1 cellular context compared by ENCODE assay signal in the genomic region with DNA sequence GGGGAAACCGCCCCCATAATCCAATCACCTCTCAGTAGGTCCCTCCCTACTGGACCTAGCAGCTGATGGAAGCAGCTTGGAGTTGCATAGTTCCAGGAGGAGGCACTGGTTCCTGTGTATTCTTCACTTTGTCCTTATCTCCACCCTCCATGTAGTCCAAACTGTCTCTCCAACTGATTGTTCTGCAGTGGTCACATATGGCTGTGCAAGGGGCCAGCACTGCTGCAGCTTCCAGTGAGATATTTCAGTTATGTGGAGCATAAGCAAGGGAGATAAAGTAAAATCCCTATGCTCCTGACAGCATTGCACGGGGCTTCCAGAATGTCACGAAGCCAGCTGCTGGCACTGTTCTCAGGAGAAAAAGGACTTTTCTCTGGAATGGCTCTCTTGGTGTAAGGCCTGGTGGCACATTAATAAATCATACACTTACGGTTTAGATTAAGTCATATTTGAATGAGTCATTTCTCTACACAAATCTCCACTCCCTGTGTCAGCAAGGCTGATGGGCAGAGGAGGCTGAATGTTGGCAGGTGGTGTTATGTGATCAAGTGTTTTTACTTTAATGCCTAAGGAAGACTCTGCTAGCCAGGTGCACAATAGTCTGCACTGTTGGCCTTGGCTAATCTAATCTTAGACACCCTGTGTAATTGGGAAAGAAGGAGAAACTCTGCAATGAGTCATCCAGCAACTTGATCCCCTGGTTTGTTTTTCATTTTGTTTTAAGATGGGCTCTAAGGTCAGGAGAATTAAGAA.
A peak's percentile ranks its signal among the peaks of the same experiment; 100 is the strongest.
TF ChIP-seq lines count a peak whose summit lies in the region.

No MANE protein-coding gene starts in this region.

TF ChIP-seq in HEK293, 187 proteins besides CTCF, POLR2A, EP300 and RAD21 (continued from another document and continues in another):
- TF ChIP-seq, protein P1, sequence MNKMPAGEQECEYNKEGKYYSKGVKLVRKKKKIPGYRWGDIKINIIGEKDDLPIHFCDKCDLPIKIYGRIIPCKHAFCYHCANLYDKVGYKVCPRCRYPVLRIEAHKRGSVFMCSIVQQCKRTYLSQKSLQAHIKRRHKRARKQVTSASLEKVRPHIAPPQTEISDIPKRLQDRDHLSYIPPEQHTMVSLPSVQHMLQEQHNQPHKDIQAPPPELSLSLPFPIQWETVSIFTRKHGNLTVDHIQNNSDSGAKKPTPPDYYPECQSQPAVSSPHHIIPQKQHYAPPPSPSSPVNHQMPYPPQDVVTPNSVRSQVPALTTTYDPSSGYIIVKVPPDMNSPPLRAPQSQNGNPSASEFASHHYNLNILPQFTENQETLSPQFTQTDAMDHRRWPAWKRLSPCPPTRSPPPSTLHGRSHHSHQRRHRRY (tag by site-specific recombination; IDR thresholded peaks at IDR 0.05): no peak
- peak; percentile 38; the same call in 1 of the 2 replicates for TF ChIP-seq OVOL3 (tag by site-specific recombination; IDR thresholded peaks at IDR 0.05)
- 0 out of 2 replicates have a peak, but pooled peaks have one; percentile 12 for TF ChIP-seq SP2 (tag by site-specific recombination; IDR thresholded peaks at IDR 0.05)
- TF ChIP-seq, protein P2, sequence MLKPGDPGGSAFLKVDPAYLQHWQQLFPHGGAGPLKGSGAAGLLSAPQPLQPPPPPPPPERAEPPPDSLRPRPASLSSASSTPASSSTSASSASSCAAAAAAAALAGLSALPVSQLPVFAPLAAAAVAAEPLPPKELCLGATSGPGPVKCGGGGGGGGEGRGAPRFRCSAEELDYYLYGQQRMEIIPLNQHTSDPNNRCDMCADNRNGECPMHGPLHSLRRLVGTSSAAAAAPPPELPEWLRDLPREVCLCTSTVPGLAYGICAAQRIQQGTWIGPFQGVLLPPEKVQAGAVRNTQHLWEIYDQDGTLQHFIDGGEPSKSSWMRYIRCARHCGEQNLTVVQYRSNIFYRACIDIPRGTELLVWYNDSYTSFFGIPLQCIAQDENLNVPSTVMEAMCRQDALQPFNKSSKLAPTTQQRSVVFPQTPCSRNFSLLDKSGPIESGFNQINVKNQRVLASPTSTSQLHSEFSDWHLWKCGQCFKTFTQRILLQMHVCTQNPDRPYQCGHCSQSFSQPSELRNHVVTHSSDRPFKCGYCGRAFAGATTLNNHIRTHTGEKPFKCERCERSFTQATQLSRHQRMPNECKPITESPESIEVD (tag by site-specific recombination; IDR thresholded peaks at IDR 0.05): peak; percentile 91
- TF ChIP-seq ZBTB20 (tag by site-specific recombination; IDR thresholded peaks at IDR 0.05): 0 out of 2 replicates have a peak, but pooled peaks have one; percentile 22
- TF ChIP-seq ZNF48 (tag by site-specific recombination; IDR thresholded peaks at IDR 0.05): no peak
- no peak for TF ChIP-seq HOXA7 (CRISPR knock-in tag; IDR thresholded peaks at IDR 0.05; ENCODE audit: borderline replicate concordance)
- TF ChIP-seq ZNF394 (tag by site-specific recombination; IDR thresholded peaks at IDR 0.05; ENCODE audit: borderline replicate concordance): peak; percentile 70; the same call in 1 of the 2 replicates
- no peak for TF ChIP-seq GLIS2 (tag by site-specific recombination; IDR thresholded peaks at IDR 0.05)
- TF ChIP-seq ZNF843 (tag by site-specific recombination; IDR thresholded peaks at IDR 0.05): peak; percentile 88
- TF ChIP-seq, protein P3, sequence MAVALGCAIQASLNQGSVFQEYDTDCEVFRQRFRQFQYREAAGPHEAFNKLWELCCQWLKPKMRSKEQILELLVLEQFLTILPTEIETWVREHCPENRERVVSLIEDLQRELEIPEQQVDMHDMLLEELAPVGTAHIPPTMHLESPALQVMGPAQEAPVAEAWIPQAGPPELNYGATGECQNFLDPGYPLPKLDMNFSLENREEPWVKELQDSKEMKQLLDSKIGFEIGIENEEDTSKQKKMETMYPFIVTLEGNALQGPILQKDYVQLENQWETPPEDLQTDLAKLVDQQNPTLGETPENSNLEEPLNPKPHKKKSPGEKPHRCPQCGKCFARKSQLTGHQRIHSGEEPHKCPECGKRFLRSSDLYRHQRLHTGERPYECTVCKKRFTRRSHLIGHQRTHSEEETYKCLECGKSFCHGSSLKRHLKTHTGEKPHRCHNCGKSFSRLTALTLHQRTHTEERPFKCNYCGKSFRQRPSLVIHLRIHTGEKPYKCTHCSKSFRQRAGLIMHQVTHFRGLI (tag by site-specific recombination; IDR thresholded peaks at IDR 0.05): peak; percentile 84
- no peak for TF ChIP-seq ZNF311 (tag by site-specific recombination; IDR thresholded peaks at IDR 0.05; ENCODE audit: borderline replicate concordance)
- TF ChIP-seq KLF8 (tag by site-specific recombination; IDR thresholded peaks at IDR 0.05): peak; percentile 80
- TF ChIP-seq ZSCAN23 (tag by site-specific recombination; IDR thresholded peaks at IDR 0.05): no peak
- TF ChIP-seq KLF1 (tag by site-specific recombination; IDR thresholded peaks at IDR 0.05): no peak
- TF ChIP-seq, protein P4, sequence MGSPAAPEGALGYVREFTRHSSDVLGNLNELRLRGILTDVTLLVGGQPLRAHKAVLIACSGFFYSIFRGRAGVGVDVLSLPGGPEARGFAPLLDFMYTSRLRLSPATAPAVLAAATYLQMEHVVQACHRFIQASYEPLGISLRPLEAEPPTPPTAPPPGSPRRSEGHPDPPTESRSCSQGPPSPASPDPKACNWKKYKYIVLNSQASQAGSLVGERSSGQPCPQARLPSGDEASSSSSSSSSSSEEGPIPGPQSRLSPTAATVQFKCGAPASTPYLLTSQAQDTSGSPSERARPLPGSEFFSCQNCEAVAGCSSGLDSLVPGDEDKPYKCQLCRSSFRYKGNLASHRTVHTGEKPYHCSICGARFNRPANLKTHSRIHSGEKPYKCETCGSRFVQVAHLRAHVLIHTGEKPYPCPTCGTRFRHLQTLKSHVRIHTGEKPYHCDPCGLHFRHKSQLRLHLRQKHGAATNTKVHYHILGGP (tag by site-specific recombination; IDR thresholded peaks at IDR 0.05): no peak
- TF ChIP-seq ZFP37 (tag by site-specific recombination; IDR thresholded peaks at IDR 0.05): peak; percentile 44; the same call in 1 of the 2 replicates
- TF ChIP-seq ZFHX2 (tag by site-specific recombination; conservative IDR thresholded peaks at IDR 0.05): no peak
- no peak for TF ChIP-seq ZNF555 (tag by site-specific recombination; conservative IDR thresholded peaks at IDR 0.05)
- no peak for TF ChIP-seq ZNF169 (tag by site-specific recombination; IDR thresholded peaks at IDR 0.05)
- TF ChIP-seq, protein P5, sequence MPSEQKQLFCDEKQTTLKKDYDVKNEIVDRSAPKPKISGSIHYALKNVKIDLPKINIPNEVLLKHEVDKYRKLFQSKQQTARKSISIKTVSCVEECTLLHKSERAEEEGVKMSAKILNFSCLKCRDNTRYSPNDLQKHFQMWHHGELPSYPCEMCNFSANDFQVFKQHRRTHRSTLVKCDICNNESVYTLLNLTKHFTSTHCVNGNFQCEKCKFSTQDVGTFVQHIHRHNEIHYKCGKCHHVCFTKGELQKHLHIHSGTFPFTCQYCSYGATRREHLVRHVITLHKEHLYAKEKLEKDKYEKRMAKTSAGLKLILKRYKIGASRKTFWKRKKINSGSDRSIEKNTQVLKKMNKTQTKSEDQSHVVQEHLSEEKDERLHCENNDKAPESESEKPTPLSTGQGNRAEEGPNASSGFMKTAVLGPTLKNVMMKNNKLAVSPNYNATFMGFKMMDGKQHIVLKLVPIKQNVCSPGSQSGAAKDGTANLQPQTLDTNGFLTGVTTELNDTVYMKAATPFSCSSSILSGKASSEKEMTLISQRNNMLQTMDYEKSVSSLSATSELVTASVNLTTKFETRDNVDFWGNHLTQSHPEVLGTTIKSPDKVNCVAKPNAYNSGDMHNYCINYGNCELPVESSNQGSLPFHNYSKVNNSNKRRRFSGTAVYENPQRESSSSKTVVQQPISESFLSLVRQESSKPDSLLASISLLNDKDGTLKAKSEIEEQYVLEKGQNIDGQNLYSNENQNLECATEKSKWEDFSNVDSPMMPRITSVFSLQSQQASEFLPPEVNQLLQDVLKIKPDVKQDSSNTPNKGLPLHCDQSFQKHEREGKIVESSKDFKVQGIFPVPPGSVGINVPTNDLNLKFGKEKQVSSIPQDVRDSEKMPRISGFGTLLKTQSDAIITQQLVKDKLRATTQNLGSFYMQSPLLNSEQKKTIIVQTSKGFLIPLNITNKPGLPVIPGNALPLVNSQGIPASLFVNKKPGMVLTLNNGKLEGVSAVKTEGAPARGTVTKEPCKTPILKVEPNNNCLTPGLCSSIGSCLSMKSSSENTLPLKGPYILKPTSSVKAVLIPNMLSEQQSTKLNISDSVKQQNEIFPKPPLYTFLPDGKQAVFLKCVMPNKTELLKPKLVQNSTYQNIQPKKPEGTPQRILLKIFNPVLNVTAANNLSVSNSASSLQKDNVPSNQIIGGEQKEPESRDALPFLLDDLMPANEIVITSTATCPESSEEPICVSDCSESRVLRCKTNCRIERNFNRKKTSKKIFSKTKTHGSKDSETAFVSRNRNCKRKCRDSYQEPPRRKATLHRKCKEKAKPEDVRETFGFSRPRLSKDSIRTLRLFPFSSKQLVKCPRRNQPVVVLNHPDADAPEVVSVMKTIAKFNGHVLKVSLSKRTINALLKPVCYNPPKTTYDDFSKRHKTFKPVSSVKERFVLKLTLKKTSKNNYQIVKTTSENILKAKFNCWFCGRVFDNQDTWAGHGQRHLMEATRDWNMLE (tag by site-specific recombination; conservative IDR thresholded peaks at IDR 0.05; ENCODE audit: low read depth): 0 out of 2 replicates have a peak, but pooled peaks have one; percentile 40
- TF ChIP-seq ZNF23 (tag by site-specific recombination; IDR thresholded peaks at IDR 0.05; ENCODE audit: borderline replicate concordance): no peak
- no peak for TF ChIP-seq ZNF133 (tag by site-specific recombination; IDR thresholded peaks at IDR 0.05)
- peak; percentile 48 for TF ChIP-seq ZBTB17 (tag by site-specific recombination; IDR thresholded peaks at IDR 0.05)
- TF ChIP-seq ZXDB (tag by site-specific recombination; IDR thresholded peaks at IDR 0.05): peak; percentile 92
- peak; percentile 89 for TF ChIP-seq ZNF184 (tag by site-specific recombination; IDR thresholded peaks at IDR 0.05)
- TF ChIP-seq MZF1 (tag by site-specific recombination; IDR thresholded peaks at IDR 0.05; ENCODE audit: borderline replicate concordance): no peak
- TF ChIP-seq ZNF629 (tag by site-specific recombination; IDR thresholded peaks at IDR 0.05): peak; percentile 85
- 0 out of 2 replicates have a peak, but pooled peaks have one; percentile 32 for TF ChIP-seq ZNF501 (tag by site-specific recombination; IDR thresholded peaks at IDR 0.05)
- no peak for TF ChIP-seq ZNF174 (tag by site-specific recombination; IDR thresholded peaks at IDR 0.05)
- TF ChIP-seq ZFP41 (tag by site-specific recombination; IDR thresholded peaks at IDR 0.05; ENCODE audit: borderline replicate concordance): no peak
- TF ChIP-seq, protein P6, sequence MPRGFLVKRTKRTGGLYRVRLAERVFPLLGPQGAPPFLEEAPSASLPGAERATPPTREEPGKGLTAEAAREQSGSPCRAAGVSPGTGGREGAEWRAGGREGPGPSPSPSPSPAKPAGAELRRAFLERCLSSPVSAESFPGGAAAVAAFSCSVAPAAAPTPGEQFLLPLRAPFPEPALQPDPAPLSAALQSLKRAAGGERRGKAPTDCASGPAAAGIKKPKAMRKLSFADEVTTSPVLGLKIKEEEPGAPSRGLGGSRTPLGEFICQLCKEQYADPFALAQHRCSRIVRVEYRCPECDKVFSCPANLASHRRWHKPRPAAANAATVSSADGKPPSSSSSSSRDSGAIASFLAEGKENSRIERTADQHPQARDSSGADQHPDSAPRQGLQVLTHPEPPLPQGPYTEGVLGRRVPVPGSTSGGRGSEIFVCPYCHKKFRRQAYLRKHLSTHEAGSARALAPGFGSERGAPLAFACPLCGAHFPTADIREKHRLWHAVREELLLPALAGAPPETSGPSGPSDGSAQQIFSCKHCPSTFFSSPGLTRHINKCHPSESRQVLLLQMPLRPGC (tag by site-specific recombination; IDR thresholded peaks at IDR 0.05): peak; percentile 72
- no peak for TF ChIP-seq EGR2 (tag by site-specific recombination; IDR thresholded peaks at IDR 0.05; ENCODE audit: low read depth)
- TF ChIP-seq, protein P7, sequence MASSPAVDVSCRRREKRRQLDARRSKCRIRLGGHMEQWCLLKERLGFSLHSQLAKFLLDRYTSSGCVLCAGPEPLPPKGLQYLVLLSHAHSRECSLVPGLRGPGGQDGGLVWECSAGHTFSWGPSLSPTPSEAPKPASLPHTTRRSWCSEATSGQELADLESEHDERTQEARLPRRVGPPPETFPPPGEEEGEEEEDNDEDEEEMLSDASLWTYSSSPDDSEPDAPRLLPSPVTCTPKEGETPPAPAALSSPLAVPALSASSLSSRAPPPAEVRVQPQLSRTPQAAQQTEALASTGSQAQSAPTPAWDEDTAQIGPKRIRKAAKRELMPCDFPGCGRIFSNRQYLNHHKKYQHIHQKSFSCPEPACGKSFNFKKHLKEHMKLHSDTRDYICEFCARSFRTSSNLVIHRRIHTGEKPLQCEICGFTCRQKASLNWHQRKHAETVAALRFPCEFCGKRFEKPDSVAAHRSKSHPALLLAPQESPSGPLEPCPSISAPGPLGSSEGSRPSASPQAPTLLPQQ (tag by site-specific recombination; IDR thresholded peaks at IDR 0.05): peak; percentile 70
- no peak for TF ChIP-seq ZBTB8A (tag by site-specific recombination; IDR thresholded peaks at IDR 0.05)
- TF ChIP-seq, protein P8, sequence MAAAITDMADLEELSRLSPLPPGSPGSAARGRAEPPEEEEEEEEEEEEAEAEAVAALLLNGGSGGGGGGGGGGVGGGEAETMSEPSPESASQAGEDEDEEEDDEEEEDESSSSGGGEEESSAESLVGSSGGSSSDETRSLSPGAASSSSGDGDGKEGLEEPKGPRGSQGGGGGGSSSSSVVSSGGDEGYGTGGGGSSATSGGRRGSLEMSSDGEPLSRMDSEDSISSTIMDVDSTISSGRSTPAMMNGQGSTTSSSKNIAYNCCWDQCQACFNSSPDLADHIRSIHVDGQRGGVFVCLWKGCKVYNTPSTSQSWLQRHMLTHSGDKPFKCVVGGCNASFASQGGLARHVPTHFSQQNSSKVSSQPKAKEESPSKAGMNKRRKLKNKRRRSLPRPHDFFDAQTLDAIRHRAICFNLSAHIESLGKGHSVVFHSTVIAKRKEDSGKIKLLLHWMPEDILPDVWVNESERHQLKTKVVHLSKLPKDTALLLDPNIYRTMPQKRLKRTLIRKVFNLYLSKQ (tag by site-specific recombination; IDR thresholded peaks at IDR 0.05; ENCODE audit: borderline replicate concordance): no peak
- TF ChIP-seq ZNF433 (tag by site-specific recombination; IDR thresholded peaks at IDR 0.05; ENCODE audit: low read depth): no peak
- TF ChIP-seq, protein P9, sequence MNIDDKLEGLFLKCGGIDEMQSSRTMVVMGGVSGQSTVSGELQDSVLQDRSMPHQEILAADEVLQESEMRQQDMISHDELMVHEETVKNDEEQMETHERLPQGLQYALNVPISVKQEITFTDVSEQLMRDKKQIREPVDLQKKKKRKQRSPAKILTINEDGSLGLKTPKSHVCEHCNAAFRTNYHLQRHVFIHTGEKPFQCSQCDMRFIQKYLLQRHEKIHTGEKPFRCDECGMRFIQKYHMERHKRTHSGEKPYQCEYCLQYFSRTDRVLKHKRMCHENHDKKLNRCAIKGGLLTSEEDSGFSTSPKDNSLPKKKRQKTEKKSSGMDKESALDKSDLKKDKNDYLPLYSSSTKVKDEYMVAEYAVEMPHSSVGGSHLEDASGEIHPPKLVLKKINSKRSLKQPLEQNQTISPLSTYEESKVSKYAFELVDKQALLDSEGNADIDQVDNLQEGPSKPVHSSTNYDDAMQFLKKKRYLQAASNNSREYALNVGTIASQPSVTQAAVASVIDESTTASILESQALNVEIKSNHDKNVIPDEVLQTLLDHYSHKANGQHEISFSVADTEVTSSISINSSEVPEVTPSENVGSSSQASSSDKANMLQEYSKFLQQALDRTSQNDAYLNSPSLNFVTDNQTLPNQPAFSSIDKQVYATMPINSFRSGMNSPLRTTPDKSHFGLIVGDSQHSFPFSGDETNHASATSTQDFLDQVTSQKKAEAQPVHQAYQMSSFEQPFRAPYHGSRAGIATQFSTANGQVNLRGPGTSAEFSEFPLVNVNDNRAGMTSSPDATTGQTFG (tag by site-specific recombination; IDR thresholded peaks at IDR 0.05; ENCODE audit: borderline replicate concordance): no peak
- no peak for TF ChIP-seq ZNF140 (tag by site-specific recombination; IDR thresholded peaks at IDR 0.05)
- no peak for TF ChIP-seq ZNF302 (tag by site-specific recombination; IDR thresholded peaks at IDR 0.05; ENCODE audit: low read depth)
